Comparison of ENCODE assay signal across 11 cellular contexts in the genomic region with DNA sequence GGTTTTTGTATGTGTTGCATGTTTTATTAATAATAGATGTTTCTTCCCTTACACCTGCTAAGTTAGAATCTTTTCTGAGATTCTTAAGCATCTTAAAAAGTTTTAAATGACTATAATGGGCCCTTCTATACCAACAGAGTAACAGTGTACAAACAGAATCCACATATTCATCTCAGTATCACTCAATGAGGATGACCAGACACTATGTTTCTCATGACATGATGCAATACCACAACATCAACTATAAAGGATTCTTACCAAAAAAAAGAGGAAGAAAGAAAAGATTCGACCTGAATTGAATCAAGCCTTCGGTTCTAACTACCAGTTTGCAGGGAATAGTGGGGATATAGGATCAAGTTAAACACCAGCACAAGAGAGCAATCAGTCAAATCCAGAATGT. TPM values are rescaled to one million over a fixed set of nuclear protein-coding genes. Genes with fewer than 3 reads are reported as not detected.
DNase-seq lines count a peak whose midpoint lies in the region; ATAC-seq and TF ChIP-seq lines count a peak whose summit lies in the region.
"Had no signal": no experiment of that assay in that cellular context is flagged by ENCODE, and none has a peak within 500 bp of the region (broad histone marks: within the 10 kb centered on the region; RNA-seq: fewer than 3 reads in every experiment).

No MANE protein-coding gene starts in this region.

- H3K36me3 ChIP-seq in mammary epithelial cell (ENCODE audit: insufficient read depth, low read length) (peaks cover 5% of the 10 kb centered on the region), vagina (no peaks in the 10 kb centered on the region), spleen (peaks cover 0 to 46% (median 6%) of the 10 kb centered on the region in 6 donors)

- H3K27ac Mint-ChIP-seq in MCF 10A (ENCODE audit: low read depth, unreplicated experiment), result peak overlapping the region; percentile 52
- peak overlapping the region; percentile 42 for H3K27ac Mint-ChIP-seq in central memory CD8-positive, alpha-beta T cell (ENCODE audit: low read depth)
- H3K27ac Mint-ChIP-seq in activated CD4-positive, alpha-beta T cell treated with anti-CD3 and anti-CD28 coated beads, Interleukin-2, amount 10 ng/mL, durations not matched to agents 24 days and 14 days, result no peak overlapping the region

- peak; percentile 71 for ATAC-seq in HG03521 (IDR thresholded peaks at IDR 0.05; ENCODE audit: unreplicated experiment)
- no peak for ATAC-seq in central memory CD8-positive, alpha-beta T cell (replicated peaks; ENCODE audit: extremely low read depth, poor library complexity, severe bottlenecking)

- H3K9me3 Mint-ChIP-seq in MCF 10A (ENCODE audit: unreplicated experiment), result peaks cover 7% of the 10 kb centered on the region
- H3K9me3 Mint-ChIP-seq in central memory CD8-positive, alpha-beta T cell, result no peaks in the 10 kb centered on the region
- H3K9me3 Mint-ChIP-seq in activated CD4-positive, alpha-beta T cell treated with anti-CD3 and anti-CD28 coated beads, Interleukin-2, amount 10 ng/mL, durations not matched to agents 24 days and 14 days, result peaks cover 4% of the 10 kb centered on the region
- H3K9me3 Mint-ChIP-seq: IgD-negative memory B cell had no signal

- BruUV-seq in MCF 10A (replicated peaks; lab: Mats Ljungman, UMichigan) (no TSS peak), mammary epithelial cell (replicated peaks; lab: Mats Ljungman, UMichigan) (no TSS peak)

- H3K27ac ChIP-seq in mammary epithelial cell (ENCODE audit: insufficient read depth, low read depth, low read length) (no peak overlapping the region), vagina (peak overlapping the region; percentile 33), spleen (no peak overlapping the region)

- dilution Hi-C loops in mammary epithelial cell (cut with HindIII; ENCODE audit: low sequenced_read_pairs), result no loop called here

- H3K4me2 ChIP-seq in mammary epithelial cell (ENCODE audit: insufficient read depth, low read depth, low read length), result no peak overlapping the region

- no peak overlapping the region for H2AFZ ChIP-seq in mammary epithelial cell (ENCODE audit: low read depth, low read length)

- no peaks in the 10 kb centered on the region for H3K27me3 Mint-ChIP-seq in MCF 10A (ENCODE audit: insufficient read depth, unreplicated experiment)
- H3K27me3 Mint-ChIP-seq in central memory CD8-positive, alpha-beta T cell, result no peaks in the 10 kb centered on the region
- no peaks in the 10 kb centered on the region for H3K27me3 Mint-ChIP-seq in activated CD4-positive, alpha-beta T cell treated with anti-CD3 and anti-CD28 coated beads, Interleukin-2, amount 10 ng/mL, durations not matched to agents 24 days and 14 days
- H3K27me3 Mint-ChIP-seq: CD4-positive, CD25-positive, alpha-beta regulatory T cell; IgD-negative memory B cell had no signal

- peaks cover 91% of the 10 kb centered on the region for H3K79me2 ChIP-seq in mammary epithelial cell (ENCODE audit: insufficient read depth, low read length)

- CTCF ChIA-PET in MCF 10A (lab: Yijun Ruan, JAX) (interaction anchor here (0.7 to 1.0 kb wide), 2 partner anchors 44 to 402 kb away, joined by 3 to 4 read pairs; no protein-coding TSS in a partner anchor), mammary epithelial cell (lab: Charles Lee; ENCODE audit: low non-redundant PET) (no interaction called here)

- no peaks in the 10 kb centered on the region for H4K20me1 ChIP-seq in mammary epithelial cell (ENCODE audit: insufficient read depth, low read length)

- no peak for TF ChIP-seq CTCF in MCF 10A (IDR thresholded peaks at IDR 0.05; ENCODE audit: unreplicated experiment)
- no peak for TF ChIP-seq CTCF in mammary epithelial cell (conservative IDR thresholded peaks at IDR 0.05 in 1 of 2, IDR thresholded peaks at IDR 0.05 in 1 of 2; ENCODE audit: extremely low read depth in 1 of 2, insufficient read depth in 1 of 2, low read depth in 1 of 2, low read length in 2 of 2)
- TF ChIP-seq CTCF in vagina (IDR thresholded peaks at IDR 0.05), result no peak
- TF ChIP-seq CTCF in spleen (IDR thresholded peaks at IDR 0.05 in 8 of 11, conservative IDR thresholded peaks at IDR 0.05 in 3 of 11), result no peak

- TF ChIP-seq POLR2A in vagina (IDR thresholded peaks at IDR 0.05) (no peak), spleen (IDR thresholded peaks at IDR 0.05) (no peak)

- WGBS in mammary epithelial cell (ENCODE audit: low coverage, missing lambda C conversion rate), result 100% methylated on average over 2 of the region's 2 CpGs
- 25 to 48% (median 32%) methylated on average over 2 of the region's 2 CpGs for WGBS in spleen, 5 donors

- DNase-seq in MCF 10A (ENCODE audit: unreplicated experiment) (peak; percentile 7), mammary epithelial cell (no peak), vagina (ENCODE audit: extremely low spot score in 2 of 2) (no peak), superior temporal gyrus (ENCODE audit: extremely low spot score) (no peak), spleen (no peak)
- DNase-seq in central memory CD8-positive, alpha-beta T cell (ENCODE audit: low spot score in 2 of 2), result no peak
- no peak for DNase-seq in activated CD4-positive, alpha-beta T cell treated with anti-CD3 and anti-CD28 coated beads, Interleukin-2, amount 10 ng/mL, durations not matched to agents 24 days and 14 days
- DNase-seq: CD4-positive, CD25-positive, alpha-beta regulatory T cell had no signal

- POLR2A ChIA-PET in MCF 10A (lab: Yijun Ruan, JAX), result interaction anchor here (1.7 to 1.9 kb wide), 2 partner anchors 10 to 17 kb away, joined by 4 to 6 read pairs; no protein-coding TSS in a partner anchor

- no peaks in the 10 kb centered on the region for H3K9me3 ChIP-seq in mammary epithelial cell (replicated peaks; ENCODE audit: insufficient read depth, low read length)
- no peaks in the 10 kb centered on the region for H3K9me3 ChIP-seq in vagina
- no peaks in the 10 kb centered on the region for H3K9me3 ChIP-seq in spleen

- H3K4me1 ChIP-seq in mammary epithelial cell (ENCODE audit: insufficient read depth, low read length) (no peaks in the 10 kb centered on the region), vagina (peaks cover 19% of the 10 kb centered on the region), spleen (peaks cover 0 to 47% (median 10%) of the 10 kb centered on the region in 6 donors)

- intact Hi-C loops in MCF 10A (cut with micrococcal nuclease), result no loop called here
- intact Hi-C loops in mammary epithelial cell (cut with micrococcal nuclease), result no loop called here
- intact Hi-C loops in vagina (cut with DNase I), result no loop called here
- intact Hi-C loops in spleen (cut with DNase I; ENCODE audit: low total_unique reads), result no loop called here
- intact Hi-C loops in activated CD4-positive, alpha-beta T cell treated with anti-CD3 and anti-CD28 coated beads, Interleukin-2, amount 10 ng/mL, durations not matched to agents 24 days and 14 days (cut with micrococcal nuclease), result no loop called here

- H3K4me3 ChIP-seq in mammary epithelial cell (replicated peaks in 1 of 3; ENCODE audit: insufficient read depth in 1 of 3, low read depth in 2 of 3, low read length in 3 of 3) (no peak overlapping the region), vagina (no peak overlapping the region), spleen (no peak overlapping the region)

- no peak overlapping the region for H3K4me3 Mint-ChIP-seq in MCF 10A (ENCODE audit: unreplicated experiment)
- no peak overlapping the region for H3K4me3 Mint-ChIP-seq in central memory CD8-positive, alpha-beta T cell
- no peak overlapping the region for H3K4me3 Mint-ChIP-seq in activated CD4-positive, alpha-beta T cell treated with anti-CD3 and anti-CD28 coated beads, Interleukin-2, amount 10 ng/mL, durations not matched to agents 24 days and 14 days
- H3K4me3 Mint-ChIP-seq: CD4-positive, CD25-positive, alpha-beta regulatory T cell; IgD-negative memory B cell had no signal

- H3K4me1 Mint-ChIP-seq in MCF 10A (ENCODE audit: insufficient read depth, unreplicated experiment), result peaks cover 33% of the 10 kb centered on the region
- H3K4me1 Mint-ChIP-seq in central memory CD8-positive, alpha-beta T cell, result peaks cover 60% of the 10 kb centered on the region
- peaks cover 17% of the 10 kb centered on the region for H3K4me1 Mint-ChIP-seq in activated CD4-positive, alpha-beta T cell treated with anti-CD3 and anti-CD28 coated beads, Interleukin-2, amount 10 ng/mL, durations not matched to agents 24 days and 14 days

- H3K27me3 ChIP-seq in mammary epithelial cell (ENCODE audit: insufficient read depth, low read length) (no peaks in the 10 kb centered on the region), vagina (no peaks in the 10 kb centered on the region), spleen (replicated peaks in 1 of 7) (no peaks in the 10 kb centered on the region)

- peaks cover 58% of the 10 kb centered on the region for H3K36me3 Mint-ChIP-seq in MCF 10A (ENCODE audit: insufficient read depth, unreplicated experiment)
- H3K36me3 Mint-ChIP-seq in central memory CD8-positive, alpha-beta T cell (ENCODE audit: insufficient read depth), result peaks cover 6% of the 10 kb centered on the region
- peaks cover 37% of the 10 kb centered on the region for H3K36me3 Mint-ChIP-seq in activated CD4-positive, alpha-beta T cell treated with anti-CD3 and anti-CD28 coated beads, Interleukin-2, amount 10 ng/mL, durations not matched to agents 24 days and 14 days (ENCODE audit: low read depth)

- no peak overlapping the region for H3K9ac ChIP-seq in mammary epithelial cell (ENCODE audit: insufficient read depth, low read length)

- in situ Hi-C loops in mammary epithelial cell (cut with MboI; ENCODE audit: low sequenced_read_pairs in 2 of 2), result no loop called here

RNA-seq across cellular contexts. Expression of a gene that starts 56.5 kb away (rescaled TPM):
- total RNA-seq in MCF 10A (2022) (74.2 and 78.5 TPM in 2 replicates), mammary epithelial cell (10 to 100 TPM; 57.8 to 65.7 TPM), vagina (56.2 TPM), spleen (10 to 100 TPM; 40.8 to 61.8 (median 51.0) TPM)
- polyA plus RNA-seq in mammary epithelial cell (17.4 TPM), spleen (1 to 10 TPM; 9.0 to 9.9 (median 9.2) TPM)
- polyA minus RNA-seq in mammary epithelial cell, result 106 TPM
- total RNA-seq in activated CD4-positive, alpha-beta T cell treated with anti-CD3 and anti-CD28 coated beads, Interleukin-2, amount 10 ng/mL, durations not matched to agents 24 days and 14 days, result 63.5 and 68.6 TPM in 2 replicates

RNA-seq across cellular contexts. Expression of a gene that starts 56.9 kb away (rescaled TPM):
- total RNA-seq in MCF 10A (2022) (not detected in 2 replicates), mammary epithelial cell (under 1 TPM in 1 of 2 donors, not detected in 1; 0.17 TPM), vagina (not detected), spleen (under 1 TPM in 1 of 7 donors, not detected in 6; 0.38 TPM)
- polyA plus RNA-seq in mammary epithelial cell (not detected), spleen (not detected)
- not detected for polyA minus RNA-seq in mammary epithelial cell
- total RNA-seq in activated CD4-positive, alpha-beta T cell treated with anti-CD3 and anti-CD28 coated beads, Interleukin-2, amount 10 ng/mL, durations not matched to agents 24 days and 14 days, result not detected in 2 replicates
- total RNA-seq: CD4-positive, CD25-positive, alpha-beta regulatory T cell; left lobe of liver had no signal
- polyA plus RNA-seq: CD4-positive, CD25-positive, alpha-beta regulatory T cell; IgD-negative memory B cell had no signal
